10 cellular contexts compared by ENCODE assay signal in genomic region chr9:36818242-36818938, GRCh38.
DNase-seq lines count a peak whose midpoint lies in the region; FAIRE-seq and TF ChIP-seq lines count a peak whose summit lies in the region.
"Had no signal": no experiment of that assay in that cellular context is flagged by ENCODE, and none has a peak within 500 bp of the region (broad histone marks: within the 10 kb centered on the region; RNA-seq: fewer than 3 reads in every experiment).

No MANE protein-coding gene starts in this region.

- H2BK20ac ChIP-seq in H1 (ENCODE audit: low read length) = no peak overlapping the region

- H3K23me2 ChIP-seq in H1 (ENCODE audit: low read depth, low read length) = peaks cover 5% of the 10 kb centered on the region; the same call in 1 of the 2 replicates

- H3K4ac ChIP-seq in H1 (replicated peaks; ENCODE audit: insufficient read length, low read depth, low read length) (no peak overlapping the region), mesendoderm (ENCODE audit: low read depth, low read length) (no peak overlapping the region)

- H3K4me3 ChIP-seq in H1 (ENCODE audit: extremely low read depth in 1 of 4, insufficient read depth in 2 of 4, low read depth in 3 of 4, low read length in 4 of 4) (peak overlapping the region; percentile 30 to 61 (median 40); a peak in 7 of 8 replicates), mesendoderm (ENCODE audit: low read length) (peak overlapping the region; percentile 28), stomach smooth muscle (ENCODE audit: low read length in 2 of 2) (peak overlapping the region; percentile 74 to 75), A673 (ENCODE audit: low read depth, low read length, poor library complexity, severe bottlenecking) (no peak overlapping the region)
- H3K4me3 ChIP-seq: A549 had no signal

- H3K27me3 ChIP-seq in H1 (replicated peaks in 1 of 4; ENCODE audit: control insufficient read depth in 3 of 4, extremely low read depth in 1 of 4, insufficient read depth in 3 of 4, low read length in 3 of 4) = peaks cover 0 to 23% (median 21%) of the 10 kb centered on the region in 4 experiments; a peak in 6 of 7 replicates
- no peaks in the 10 kb centered on the region for H3K27me3 ChIP-seq in mesendoderm (ENCODE audit: insufficient read depth, low read length, poor library complexity)
- peaks cover 0 to 16% of the 10 kb centered on the region in 2 donors for H3K27me3 ChIP-seq in stomach smooth muscle (ENCODE audit: control insufficient read depth in 1 of 2, insufficient read depth in 2 of 2, low read length in 2 of 2)
- H3K27me3 ChIP-seq in A673 (replicated peaks; ENCODE audit: insufficient read depth, low read depth, low read length, poor library complexity) = no peaks in the 10 kb centered on the region

- no peak overlapping the region for H3K14ac ChIP-seq in H1 (ENCODE audit: insufficient read length)

- TF ChIP-seq POLR2A in H1 (IDR thresholded peaks at IDR 0.05; ENCODE audit: control extremely low read depth in 1 of 2, low read depth in 2 of 2, low read length in 2 of 2) = no peak

- no peak overlapping the region for H3K23ac ChIP-seq in H1 (ENCODE audit: insufficient read length)
- H3K23ac ChIP-seq in mesendoderm (ENCODE audit: low read length) = no peak overlapping the region

- H3K9me3 ChIP-seq in H1 (ENCODE audit: insufficient read depth in 2 of 2, low read depth in 1 of 2, low read length in 1 of 2) (no peaks in the 10 kb centered on the region), stomach smooth muscle (ENCODE audit: control insufficient read depth in 2 of 2, low read length in 2 of 2) (no peaks in the 10 kb centered on the region), A673 (ENCODE audit: low read depth, low read length, poor library complexity, severe bottlenecking) (no peaks in the 10 kb centered on the region)
- H3K9me3 ChIP-seq: A549 had no signal

- H4K20me1 ChIP-seq in H1 (replicated peaks in 1 of 2; ENCODE audit: control insufficient read depth in 1 of 2, insufficient read depth in 2 of 2, low read length in 2 of 2) = no peaks in the 10 kb centered on the region

- H3K27ac ChIP-seq in H1 (ENCODE audit: low read depth, low read length) (no peak overlapping the region), mesendoderm (ENCODE audit: low read depth, low read length) (no peak overlapping the region), stomach smooth muscle (ENCODE audit: low read length) (no peak overlapping the region), A673 (ENCODE audit: low read depth, low read length, poor library complexity, severe bottlenecking) (no peak overlapping the region)
- H3K27ac ChIP-seq: A549 had no signal

- H3K79me1 ChIP-seq in H1 (ENCODE audit: low read depth, low read length) (no peaks in the 10 kb centered on the region), mesendoderm (ENCODE audit: low read length) (no peaks in the 10 kb centered on the region)

- peak overlapping the region; percentile 65; the same call in 1 of the 2 replicates for H2BK15ac ChIP-seq in H1 (ENCODE audit: low read length)
- no peak overlapping the region for H2BK15ac ChIP-seq in mesendoderm (replicated peaks; ENCODE audit: low read depth)

- no TSS peak for BruUV-seq in A673 (replicated peaks; lab: Mats Ljungman, UMichigan)

- CTCF ChIA-PET in H1 (lab: Charles Lee; ENCODE audit: partially characterized antibody) = interaction anchor here (0.6 to 2.6 kb wide), 9 partner anchors 14 to 304 kb away, joined by 3 to 14 read pairs (median 5); no protein-coding TSS in a partner anchor
- CTCF ChIA-PET in A673 (lab: Charles Lee) = no interaction called here

- no peak overlapping the region for H2AK5ac ChIP-seq in H1 (ENCODE audit: low read depth, low read length)
- H2AK5ac ChIP-seq in mesendoderm (ENCODE audit: low read length) = no peak overlapping the region

- 22% methylated on average over 26 of the region's 32 CpGs; no CpG with 5 or more reads in 1 of the 2 experiments for WGBS in H1 (ENCODE audit: extremely low coverage in 1 of 2, insufficient coverage in 1 of 2, insufficient read length in 1 of 2, insufficient replicate concordance in 2 of 2, low coverage in 1 of 2, low lambda C conversion rate in 2 of 2, missing lambda C conversion rate in 1 of 2), 2 experiments
- WGBS in mesendoderm (ENCODE audit: extremely low coverage, insufficient coverage, low lambda C conversion rate) = no CpG with 5 or more reads among the region's 32 CpGs

- POLR2A ChIA-PET in H1 (lab: Charles Lee; ENCODE audit: partially characterized antibody) = interaction anchor here (1.3 kb wide), 1 partner anchor 25 kb away, joined by 3 read pairs; no protein-coding TSS in a partner anchor
- POLR2A ChIA-PET in A673 (lab: Charles Lee; ENCODE audit: low non-redundant PET) = no interaction called here

- no peak overlapping the region for H4K5ac ChIP-seq in H1 (ENCODE audit: insufficient read length, low read depth, low read length)
- H4K5ac ChIP-seq in mesendoderm (ENCODE audit: low read length) = no peak overlapping the region

- TF ChIP-seq CTCF in H1 (IDR thresholded peaks at IDR 0.05; ENCODE audit: control extremely low read depth in 1 of 3, insufficient read depth in 1 of 3, low read depth in 1 of 3, low read length in 3 of 3) (no peak), A673 (conservative IDR thresholded peaks at IDR 0.05; ENCODE audit: low read depth, low read length) (no peak)

- FAIRE-seq in H1 (lab: Jason Lieb, UNC) = no peak
- FAIRE-seq: A549 had no signal

- no peak for TF ChIP-seq EP300 in H1 (IDR thresholded peaks at IDR 0.05; ENCODE audit: borderline replicate concordance in 1 of 2, low read depth in 2 of 2, low read length in 2 of 2)

- H2BK5ac ChIP-seq in H1 (ENCODE audit: low read depth, low read length) (peak overlapping the region; percentile 35; the same call in 1 of the 2 replicates), mesendoderm (ENCODE audit: low read length) (no peak overlapping the region)

- H3K56ac ChIP-seq in H1 (replicated peaks; ENCODE audit: insufficient read length, low read depth, low read length) = no peak overlapping the region
- peak overlapping the region; percentile 81 for H3K56ac ChIP-seq in mesendoderm (ENCODE audit: low read length)

- intact Hi-C loops in A673 (cut with micrococcal nuclease; ENCODE audit: unreplicated experiment) = no loop called here

- no peak overlapping the region for H4K91ac ChIP-seq in H1 (replicated peaks; ENCODE audit: insufficient read length, low read length)

- H3K9ac ChIP-seq in H1 (replicated peaks in 1 of 4; ENCODE audit: extremely low read depth in 1 of 4, low read depth in 3 of 4, low read length in 3 of 4) (peak overlapping the region in 1 of 4 experiments; percentile 27; a peak in 1 of 7 replicates), mesendoderm (ENCODE audit: low read length) (peak overlapping the region; percentile 51), stomach smooth muscle (ENCODE audit: low read length in 2 of 2) (peak overlapping the region; percentile 63 to 74)

- H3K79me2 ChIP-seq in H1 (ENCODE audit: control insufficient read depth in 1 of 2, insufficient read depth in 2 of 2, low read length in 2 of 2) = no peaks in the 10 kb centered on the region
- H3K79me2 ChIP-seq in mesendoderm (ENCODE audit: control insufficient read depth, insufficient read depth, low read length) = no peaks in the 10 kb centered on the region

- peak overlapping the region; percentile 84; the same call in 1 of the 2 replicates for H2BK12ac ChIP-seq in H1 (ENCODE audit: low read depth, low read length)

- no peak for TF ChIP-seq RAD21 in H1 (IDR thresholded peaks at IDR 0.05 in 1 of 2, conservative IDR thresholded peaks at IDR 0.05 in 1 of 2; ENCODE audit: low read depth in 2 of 2, low read length in 2 of 2)

- H3K18ac ChIP-seq in H1 (ENCODE audit: extremely low read depth, low read length) = peak overlapping the region; percentile 51
- no peak overlapping the region for H3K18ac ChIP-seq in mesendoderm (ENCODE audit: low read length)

- H3K4me1 ChIP-seq in H1 (replicated peaks in 1 of 4; ENCODE audit: control insufficient read depth in 3 of 4, insufficient read depth in 4 of 4, low read length in 3 of 4) (peaks cover 0 to 18% (median 11%) of the 10 kb centered on the region in 4 experiments; a peak in 5 of 7 replicates), mesendoderm (ENCODE audit: control insufficient read depth, low read depth, low read length) (peaks cover 6% of the 10 kb centered on the region), stomach smooth muscle (ENCODE audit: control insufficient read depth, insufficient read depth, low read length) (peaks cover 7% of the 10 kb centered on the region), A673 (ENCODE audit: insufficient read depth, low read length, poor library complexity, severe bottlenecking) (no peaks in the 10 kb centered on the region)
- H3K4me1 ChIP-seq: A549 had no signal

- DNase-seq in NCI-H1436 (lab: John Stamatoyannopoulos, UW) (peak; percentile 36), NCI-H1436 treated with DMSO at 0.1 percent for 48 hours (lab: John Stamatoyannopoulos, UW) (no peak), H1 (ENCODE audit: low read depth in 1 of 2, low spot score in 2 of 2) (no peak), mesendoderm (no peak), NCI-H1048 (lab: John Stamatoyannopoulos, UW) (no peak), A673 (ENCODE audit: low spot score) (no peak), NCI-H187 (lab: John Stamatoyannopoulos, UW) (no peak)
- DNase-seq: NCI-H1092 treated with DMSO at 0.1 percent for 48 hours had no signal

- H2AFZ ChIP-seq in H1 (ENCODE audit: low read length) = peak overlapping the region; percentile 70

- H3K4me2 ChIP-seq in H1 (ENCODE audit: insufficient read depth in 1 of 2, low read depth in 2 of 2, low read length in 2 of 2) (peak overlapping the region; percentile 82 to 84), mesendoderm (ENCODE audit: low read length) (peak overlapping the region; percentile 51)
- H3K4me2 ChIP-seq: A549 had no signal

- H2BK120ac ChIP-seq in H1 (replicated peaks; ENCODE audit: low read depth, low read length) (peak overlapping the region; percentile 13), mesendoderm (ENCODE audit: low read depth, low read length) (no peak overlapping the region)

- H4K8ac ChIP-seq in H1 (ENCODE audit: extremely low read depth, insufficient read depth, low read length) = no peak overlapping the region
- H4K8ac ChIP-seq in mesendoderm (ENCODE audit: low read depth, low read length) = no peak overlapping the region

- no peaks in the 10 kb centered on the region for H3K36me3 ChIP-seq in H1 (ENCODE audit: control insufficient read depth in 2 of 4, insufficient read depth in 4 of 4, low read length in 3 of 4)
- H3K36me3 ChIP-seq in mesendoderm (ENCODE audit: control insufficient read depth, insufficient read depth, low read length) = no peaks in the 10 kb centered on the region
- no peaks in the 10 kb centered on the region for H3K36me3 ChIP-seq in stomach smooth muscle (ENCODE audit: control insufficient read depth in 2 of 2, insufficient read depth in 2 of 2, low read length in 2 of 2)
- no peaks in the 10 kb centered on the region for H3K36me3 ChIP-seq in A673 (ENCODE audit: insufficient read depth, low read length, poor library complexity, severe bottlenecking)

TF ChIP-seq in H1, 55 proteins besides CTCF, POLR2A, EP300 and RAD21 (continues in another document):
- TF ChIP-seq POLR2AphosphoS5 (IDR thresholded peaks at IDR 0.05; ENCODE audit: low read depth, low read length) = no peak
